21 cellular contexts compared by ENCODE assay signal in the genomic region with DNA sequence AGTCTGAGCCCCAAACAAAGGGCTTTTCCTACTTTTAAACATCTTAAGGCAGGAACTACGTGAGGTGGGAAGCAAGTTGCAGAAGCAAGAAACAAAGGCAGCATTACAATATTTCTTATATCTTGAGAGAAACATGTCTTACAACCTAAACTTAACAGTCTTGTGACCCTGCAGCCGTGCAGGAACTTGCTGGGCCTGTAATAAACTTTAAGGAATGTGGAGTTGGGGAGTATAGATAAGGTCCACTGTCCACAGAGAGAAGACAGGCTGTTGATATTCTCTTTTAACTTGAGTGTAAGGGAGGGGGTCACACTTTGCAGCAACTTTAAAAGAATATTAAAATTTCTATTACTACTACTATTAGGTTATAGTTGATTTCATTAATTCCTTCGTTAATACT.
"Had no signal": no experiment of that assay in that cellular context is flagged by ENCODE, and none has a peak within 500 bp of the region (broad histone marks: within the 10 kb centered on the region; RNA-seq: fewer than 3 reads in every experiment).

No MANE protein-coding gene starts in this region.

- DNase-seq: activated CD4-positive, alpha-beta T cell treated with anti-CD3 and anti-CD28 coated beads, Interleukin-2, amount 10 ng/mL, durations not matched to agents 7 days and 5 days; activated CD8-positive, alpha-beta memory T cell treated with anti-CD3 and anti-CD28 coated beads, Interleukin-2, amount 10 ng/mL, durations not matched to agents 7 days and 5 days; activated CD8-positive, alpha-beta T cell treated with anti-CD3 and anti-CD28 coated beads for 36 hours; activated gamma-delta T cell treated with Interleukin-2 at 50 U/mL for 16 hours; anterior cingulate cortex; central memory CD4-positive, alpha-beta T cell; effector memory CD4-positive, alpha-beta T cell; left ventricle myocardium superior; posterior cingulate gyrus; right lobe of liver; stimulated activated CD4-positive, alpha-beta T cell treated with anti-CD3 and anti-CD28 coated beads, Interleukin-15, amount 100 ng/mL, for 24 hours; stimulated activated CD8-positive, alpha-beta memory T cell treated with anti-CD3 and anti-CD28 coated beads, Interleukin-4, amount 100 ng/mL, for 48 hours; stimulated activated naive B cell treated with anti-CD40 and anti-IgM and Interleukin-4, amounts not matched to agents 10 μg/mL and 1 μg/mL and 100 μg/mL, for 72 hours had no signal

- H3K27me3 ChIP-seq: right lobe of liver, vagina had no signal

- H3K27me3 Mint-ChIP-seq: activated CD8-positive, alpha-beta T cell treated with anti-CD3 and anti-CD28 coated beads for 36 hours; activated naive CD4-positive, alpha-beta T cell treated with anti-CD3 and anti-CD28 coated beads, Interleukin-2, amount 50 U/mL, for 24 hours; stimulated activated naive B cell treated with anti-CD40 and anti-IgM and Interleukin-4, amounts not matched to agents 10 μg/mL and 1 μg/mL and 100 μg/mL, for 72 hours had no signal

- H3K4me1 Mint-ChIP-seq: brain had no signal

- H3K27ac Mint-ChIP-seq: activated CD8-positive, alpha-beta memory T cell treated with anti-CD3 and anti-CD28 coated beads, Interleukin-2, amount 10 ng/mL, durations not matched to agents 7 days and 5 days; activated CD8-positive, alpha-beta T cell treated with anti-CD3 and anti-CD28 coated beads for 36 hours; activated naive CD4-positive, alpha-beta T cell treated with anti-CD3 and anti-CD28 coated beads, Interleukin-2, amount 50 U/mL, for 24 hours; brain; stimulated activated naive B cell treated with anti-CD40 and anti-IgM and Interleukin-4, amounts not matched to agents 10 μg/mL and 1 μg/mL and 100 μg/mL, for 72 hours; type B pancreatic cell had no signal

- H3K36me3 Mint-ChIP-seq: activated CD8-positive, alpha-beta memory T cell treated with anti-CD3 and anti-CD28 coated beads, Interleukin-2, amount 10 ng/mL, durations not matched to agents 7 days and 5 days; activated naive CD4-positive, alpha-beta T cell treated with anti-CD3 and anti-CD28 coated beads, Interleukin-2, amount 50 U/mL, for 24 hours; brain; stimulated activated naive B cell treated with anti-CD40 and anti-IgM and Interleukin-4, amounts not matched to agents 10 μg/mL and 1 μg/mL and 100 μg/mL, for 72 hours; type B pancreatic cell had no signal

- H3K27ac ChIP-seq: right lobe of liver, skin epidermis, vagina had no signal

- H3K4me1 ChIP-seq: right lobe of liver, vagina had no signal

- H3K36me3 ChIP-seq: right lobe of liver, vagina had no signal

- H3K9me3 Mint-ChIP-seq: activated CD4-positive, alpha-beta T cell treated with anti-CD3 and anti-CD28 coated beads, Interleukin-2, amount 10 ng/mL, durations not matched to agents 7 days and 5 days; activated CD8-positive, alpha-beta T cell treated with anti-CD3 and anti-CD28 coated beads for 36 hours; activated naive CD4-positive, alpha-beta T cell treated with anti-CD3 and anti-CD28 coated beads, Interleukin-2, amount 50 U/mL, for 24 hours; stimulated activated naive B cell treated with anti-CD40 and anti-IgM and Interleukin-4, amounts not matched to agents 10 μg/mL and 1 μg/mL and 100 μg/mL, for 72 hours; type B pancreatic cell had no signal

- ATAC-seq: activated CD4-positive, CD25-positive, alpha-beta regulatory T cell treated with anti-CD3 and anti-CD28 coated beads, Interleukin-2, amount 50 U/mL, for 24 hours; activated CD8-positive, alpha-beta memory T cell treated with anti-CD3 and anti-CD28 coated beads, Interleukin-2, amount 10 ng/mL, durations not matched to agents 7 days and 5 days; activated CD8-positive, alpha-beta T cell treated with anti-CD3 and anti-CD28 coated beads for 36 hours; left ventricle myocardium superior; right lobe of liver; stimulated activated naive B cell treated with anti-CD40 and anti-IgM and Interleukin-4, amounts not matched to agents 10 μg/mL and 1 μg/mL and 100 μg/mL, for 72 hours had no signal

- FAIRE-seq: colon, islet of Langerhans had no signal

- H3K4me3 ChIP-seq: right lobe of liver, skin epidermis, vagina had no signal

- H3K4me3 Mint-ChIP-seq: activated CD4-positive, alpha-beta T cell treated with anti-CD3 and anti-CD28 coated beads, Interleukin-2, amount 10 ng/mL, durations not matched to agents 7 days and 5 days; activated CD8-positive, alpha-beta memory T cell treated with anti-CD3 and anti-CD28 coated beads, Interleukin-2, amount 10 ng/mL, durations not matched to agents 7 days and 5 days; activated CD8-positive, alpha-beta T cell treated with anti-CD3 and anti-CD28 coated beads for 36 hours; activated naive CD4-positive, alpha-beta T cell treated with anti-CD3 and anti-CD28 coated beads, Interleukin-2, amount 50 U/mL, for 24 hours; brain; stimulated activated naive B cell treated with anti-CD40 and anti-IgM and Interleukin-4, amounts not matched to agents 10 μg/mL and 1 μg/mL and 100 μg/mL, for 72 hours; type B pancreatic cell had no signal

- H3K9me3 ChIP-seq: right lobe of liver, vagina had no signal
